1 cellular context compared by ENCODE assay signal in the genomic region with DNA sequence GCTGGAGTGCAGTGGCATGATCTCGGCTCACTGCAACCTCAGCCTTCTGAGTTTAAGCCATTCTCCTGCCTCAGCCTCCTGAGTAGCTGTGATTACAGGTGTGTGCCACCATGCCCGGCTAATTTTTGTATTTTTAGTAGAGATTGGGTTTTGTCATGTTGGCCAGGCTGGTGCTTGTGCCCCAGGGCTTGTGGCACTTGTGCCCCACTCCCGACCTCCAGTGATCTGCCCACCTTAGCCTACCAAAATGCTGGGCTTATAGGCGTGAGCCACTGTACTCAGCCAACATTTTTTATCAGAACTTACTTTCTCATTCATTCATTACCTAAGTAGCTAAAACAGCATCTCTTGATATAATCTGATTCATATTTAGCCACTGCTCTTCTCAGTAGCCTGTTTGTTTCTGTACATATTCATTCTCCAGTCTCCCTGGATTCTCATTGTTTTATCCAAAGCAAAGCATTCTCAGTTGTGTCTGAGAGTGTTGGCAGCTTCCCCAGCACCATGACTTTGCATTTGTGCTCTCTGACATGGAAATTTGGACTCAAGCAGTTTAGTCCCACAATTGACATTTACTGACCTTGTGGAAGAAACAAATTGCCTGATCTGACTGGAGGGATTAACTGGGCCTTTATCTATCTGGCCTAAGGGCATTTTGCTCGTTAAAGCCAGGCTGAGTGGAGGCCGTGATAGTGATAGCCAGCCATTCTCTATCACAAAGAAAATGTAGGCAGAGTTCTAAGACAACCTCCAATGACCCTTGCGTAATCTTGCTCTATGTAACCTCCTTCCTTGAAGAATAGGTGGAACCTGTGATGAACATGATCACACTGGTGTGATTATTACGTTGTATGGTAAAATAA.
TF ChIP-seq lines count a peak whose summit lies in the region.

No MANE protein-coding gene starts in this region.

TF ChIP-seq in K562, 482 proteins besides CTCF, POLR2A, EP300 and RAD21 (continues in another document):
- TF ChIP-seq GATAD2B (IDR thresholded peaks at IDR 0.05; ENCODE audit: borderline replicate concordance) (no peak), ZNF764 (CRISPR knock-in tag; IDR thresholded peaks at IDR 0.05; ENCODE audit: low read depth) (no peak), NUFIP1 (IDR thresholded peaks at IDR 0.05; ENCODE audit: partially characterized antibody) (no peak), HDAC1 (IDR thresholded peaks at IDR 0.05) (peak; percentile 72 to 98; a peak in 3 of 4 replicates), CTBP1 (IDR thresholded peaks at IDR 0.05; ENCODE audit: borderline replicate concordance) (peak; percentile 70; the same call in 1 of the 2 replicates), TRIM25 (IDR thresholded peaks at IDR 0.05; ENCODE audit: borderline replicate concordance) (no peak), ELK1 (CRISPR knock-in tag; IDR thresholded peaks at IDR 0.05) (no peak), ZNF766 (CRISPR knock-in tag; conservative IDR thresholded peaks at IDR 0.05) (no peak; the same call in 1 of the 2 replicates), PKNOX1 (IDR thresholded peaks at IDR 0.05) (peak; percentile 56), MAFG (tag; conservative IDR thresholded peaks at IDR 0.05) (peak; percentile 98), NFIX (CRISPR knock-in tag; IDR thresholded peaks at IDR 0.05; ENCODE audit: low read depth) (no peak), RFX7 (CRISPR knock-in tag; IDR thresholded peaks at IDR 0.05) (no peak), NR4A1 (CRISPR knock-in tag; IDR thresholded peaks at IDR 0.05) (no peak), NR4A1 (tag; IDR thresholded peaks at IDR 0.05) (no peak), MYNN (IDR thresholded peaks at IDR 0.05) (0 out of 2 replicates have a peak, but pooled peaks have one; percentile 37), MYNN (CRISPR knock-in tag; IDR thresholded peaks at IDR 0.05) (no peak), ARID1B (IDR thresholded peaks at IDR 0.05) (peak; percentile 88), ZNF124 (CRISPR knock-in tag; IDR thresholded peaks at IDR 0.05) (no peak), NCOR1 (IDR thresholded peaks at IDR 0.05) (peak; percentile 85), FOXK2 (conservative IDR thresholded peaks at IDR 0.05 in 1 of 2, IDR thresholded peaks at IDR 0.05 in 1 of 2; ENCODE audit: low read depth in 2 of 2) (no peak), ZBTB12 (CRISPR knock-in tag; IDR thresholded peaks at IDR 0.05) (no peak), IFI16 (CRISPR knock-in tag; IDR thresholded peaks at IDR 0.05) (no peak), MEIS2 (IDR thresholded peaks at IDR 0.05; ENCODE audit: partially characterized antibody) (peak; percentile 78), ZNF165 (CRISPR knock-in tag; IDR thresholded peaks at IDR 0.05; ENCODE audit: borderline replicate concordance) (no peak), CREB3 (tag; conservative IDR thresholded peaks at IDR 0.05; ENCODE audit: low read depth) (0 out of 2 replicates have a peak, but pooled peaks have one; percentile 31), MTA3 (IDR thresholded peaks at IDR 0.05; ENCODE audit: borderline replicate concordance) (no peak), NBN (IDR thresholded peaks at IDR 0.05; ENCODE audit: low read depth) (0 out of 2 replicates have a peak, but pooled peaks have one; percentile 61), CXXC5 (CRISPR knock-in tag; IDR thresholded peaks at IDR 0.05) (0 out of 2 replicates have a peak, but pooled peaks have one; percentile 38), ETS2 (tag; IDR thresholded peaks at IDR 0.05; ENCODE audit: borderline replicate concordance, poor library complexity, severe bottlenecking) (no peak), EGR1 (conservative IDR thresholded peaks at IDR 0.05) (peak; percentile 13; the same call in 1 of the 2 replicates), BCOR (IDR thresholded peaks at IDR 0.05) (peak; percentile 47; the same call in 1 of the 2 replicates), C11orf30 (IDR thresholded peaks at IDR 0.05; ENCODE audit: low read depth) (peak; percentile 92), ZNF239 (CRISPR knock-in tag; IDR thresholded peaks at IDR 0.05) (no peak), RBBP5 (IDR thresholded peaks at IDR 0.05; ENCODE audit: borderline replicate concordance, insufficient read depth, low read length, poor library complexity, severe bottlenecking) (no peak), NFE2 (IDR thresholded peaks at IDR 0.05; ENCODE audit: low read depth) (peak; percentile 89), TSC22D4 (tag; IDR thresholded peaks at IDR 0.05) (no peak), FOXK1 (CRISPR knock-in tag; IDR thresholded peaks at IDR 0.05; ENCODE audit: borderline replicate concordance) (0 out of 2 replicates have a peak, but pooled peaks have one; percentile 39), PTBP1 (IDR thresholded peaks at IDR 0.05; ENCODE audit: low read depth, low read length) (no peak), YY1 (IDR thresholded peaks at IDR 0.05; ENCODE audit: borderline replicate concordance in 1 of 3, control insufficient read depth in 1 of 3, extremely low read depth in 1 of 3, insufficient read depth in 3 of 3, insufficient read length in 1 of 3, insufficient replicate concordance in 2 of 3, low read depth in 1 of 3, low read length in 2 of 3) (no peak), HDAC2 (IDR thresholded peaks at IDR 0.05) (peak; percentile 99), ZFX (CRISPR knock-in tag; IDR thresholded peaks at IDR 0.05) (peak; percentile 24; the same call in 1 of the 2 replicates)
- TF ChIP-seq, protein P1, sequence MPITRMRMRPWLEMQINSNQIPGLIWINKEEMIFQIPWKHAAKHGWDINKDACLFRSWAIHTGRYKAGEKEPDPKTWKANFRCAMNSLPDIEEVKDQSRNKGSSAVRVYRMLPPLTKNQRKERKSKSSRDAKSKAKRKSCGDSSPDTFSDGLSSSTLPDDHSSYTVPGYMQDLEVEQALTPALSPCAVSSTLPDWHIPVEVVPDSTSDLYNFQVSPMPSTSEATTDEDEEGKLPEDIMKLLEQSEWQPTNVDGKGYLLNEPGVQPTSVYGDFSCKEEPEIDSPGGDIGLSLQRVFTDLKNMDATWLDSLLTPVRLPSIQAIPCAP (CRISPR knock-in tag; IDR thresholded peaks at IDR 0.05; ENCODE audit: borderline replicate concordance): no peak
- TF ChIP-seq, protein P2, sequence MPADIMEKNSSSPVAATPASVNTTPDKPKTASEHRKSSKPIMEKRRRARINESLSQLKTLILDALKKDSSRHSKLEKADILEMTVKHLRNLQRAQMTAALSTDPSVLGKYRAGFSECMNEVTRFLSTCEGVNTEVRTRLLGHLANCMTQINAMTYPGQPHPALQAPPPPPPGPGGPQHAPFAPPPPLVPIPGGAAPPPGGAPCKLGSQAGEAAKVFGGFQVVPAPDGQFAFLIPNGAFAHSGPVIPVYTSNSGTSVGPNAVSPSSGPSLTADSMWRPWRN (IDR thresholded peaks at IDR 0.05; ENCODE audit: low read depth): peak; percentile 85; the same call in 1 of the 2 replicates
- TF ChIP-seq, protein P3, sequence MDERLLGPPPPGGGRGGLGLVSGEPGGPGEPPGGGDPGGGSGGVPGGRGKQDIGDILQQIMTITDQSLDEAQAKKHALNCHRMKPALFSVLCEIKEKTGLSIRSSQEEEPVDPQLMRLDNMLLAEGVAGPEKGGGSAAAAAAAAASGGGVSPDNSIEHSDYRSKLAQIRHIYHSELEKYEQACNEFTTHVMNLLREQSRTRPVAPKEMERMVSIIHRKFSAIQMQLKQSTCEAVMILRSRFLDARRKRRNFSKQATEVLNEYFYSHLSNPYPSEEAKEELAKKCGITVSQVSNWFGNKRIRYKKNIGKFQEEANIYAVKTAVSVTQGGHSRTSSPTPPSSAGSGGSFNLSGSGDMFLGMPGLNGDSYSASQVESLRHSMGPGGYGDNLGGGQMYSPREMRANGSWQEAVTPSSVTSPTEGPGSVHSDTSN (CRISPR knock-in tag; IDR thresholded peaks at IDR 0.05; ENCODE audit: low read depth): no peak
- TF ChIP-seq, protein P3 (tag; conservative IDR thresholded peaks at IDR 0.05; ENCODE audit: low read depth): peak; percentile 73
- TF ChIP-seq, protein P4, sequence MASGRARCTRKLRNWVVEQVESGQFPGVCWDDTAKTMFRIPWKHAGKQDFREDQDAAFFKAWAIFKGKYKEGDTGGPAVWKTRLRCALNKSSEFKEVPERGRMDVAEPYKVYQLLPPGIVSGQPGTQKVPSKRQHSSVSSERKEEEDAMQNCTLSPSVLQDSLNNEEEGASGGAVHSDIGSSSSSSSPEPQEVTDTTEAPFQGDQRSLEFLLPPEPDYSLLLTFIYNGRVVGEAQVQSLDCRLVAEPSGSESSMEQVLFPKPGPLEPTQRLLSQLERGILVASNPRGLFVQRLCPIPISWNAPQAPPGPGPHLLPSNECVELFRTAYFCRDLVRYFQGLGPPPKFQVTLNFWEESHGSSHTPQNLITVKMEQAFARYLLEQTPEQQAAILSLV (tag; IDR thresholded peaks at IDR 0.05): 0 out of 2 replicates have a peak, but pooled peaks have one; percentile 51
- TF ChIP-seq, protein P5, sequence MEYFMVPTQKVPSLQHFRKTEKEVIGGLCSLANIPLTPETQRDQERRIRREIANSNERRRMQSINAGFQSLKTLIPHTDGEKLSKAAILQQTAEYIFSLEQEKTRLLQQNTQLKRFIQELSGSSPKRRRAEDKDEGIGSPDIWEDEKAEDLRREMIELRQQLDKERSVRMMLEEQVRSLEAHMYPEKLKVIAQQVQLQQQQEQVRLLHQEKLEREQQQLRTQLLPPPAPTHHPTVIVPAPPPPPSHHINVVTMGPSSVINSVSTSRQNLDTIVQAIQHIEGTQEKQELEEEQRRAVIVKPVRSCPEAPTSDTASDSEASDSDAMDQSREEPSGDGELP (CRISPR knock-in tag; IDR thresholded peaks at IDR 0.05; ENCODE audit: borderline replicate concordance): no peak
